Comparison of ENCODE assay signal across 24 cellular contexts in genomic region chr1:199205740-199206139, GRCh38.
"Had no signal": no experiment of that assay in that cellular context is flagged by ENCODE, and none has a peak within 500 bp of the region (broad histone marks: within the 10 kb centered on the region; RNA-seq: fewer than 3 reads in every experiment).

No MANE protein-coding gene starts in this region.

- H3K9ac ChIP-seq: neural progenitor cell had no signal

- H3K4me1 ChIP-seq: esophagus squamous epithelium, lower lobe of right lung, neural progenitor cell, thyroid gland had no signal

- H3K27ac Mint-ChIP-seq: activated CD4-positive, alpha-beta memory T cell treated with anti-CD3 and anti-CD28 coated beads, Interleukin-2, amount 10 ng/mL, durations not matched to agents 7 days and 5 days; activated CD4-positive, alpha-beta T cell treated with anti-CD3 and anti-CD28 coated beads, Interleukin-2, amount 10 ng/mL, durations not matched to agents 24 days and 14 days; activated naive CD4-positive, alpha-beta T cell treated with anti-CD3 and anti-CD28 coated beads, Interleukin-2, amount 10 ng/mL, durations not matched to agents 7 days and 5 days; activated T-cell treated with anti-CD3 and anti-CD28 coated beads, Interleukin-2, amount 50 U/mL, for 72 hours; dendritic cell treated with granulocyte-macrophage colony-stimulating factor and Interleukin-4, amounts not matched to agents 40 ng/mL and 50 ng/mL, for 4 days; naive thymus-derived CD4-positive, alpha-beta T cell; neural progenitor cell; T-helper 2 cell treated with Interferon-gamma antibody and Interleukin-4, amounts not matched to agents 5 μg/mL and 100 μg/mL, for 36 hours had no signal

- H3K27me3 ChIP-seq: cardiac muscle cell, esophagus squamous epithelium, heart right ventricle, neural progenitor cell, thyroid gland had no signal

- H3K9me3 Mint-ChIP-seq: activated CD4-positive, alpha-beta memory T cell treated with anti-CD3 and anti-CD28 coated beads, Interleukin-2, amount 10 ng/mL, durations not matched to agents 7 days and 5 days; activated CD4-positive, alpha-beta T cell treated with anti-CD3 and anti-CD28 coated beads, Interleukin-2, amount 10 ng/mL, durations not matched to agents 24 days and 14 days; activated naive CD4-positive, alpha-beta T cell treated with anti-CD3 and anti-CD28 coated beads, Interleukin-2, amount 10 ng/mL, durations not matched to agents 7 days and 5 days; dendritic cell treated with granulocyte-macrophage colony-stimulating factor and Interleukin-4, amounts not matched to agents 40 ng/mL and 50 ng/mL, for 4 days; naive thymus-derived CD4-positive, alpha-beta T cell; neural progenitor cell; T-helper 2 cell treated with Interferon-gamma antibody and Interleukin-4, amounts not matched to agents 5 μg/mL and 100 μg/mL, for 36 hours had no signal

- H3K4me3 Mint-ChIP-seq: activated CD4-positive, alpha-beta memory T cell treated with anti-CD3 and anti-CD28 coated beads, Interleukin-2, amount 10 ng/mL, durations not matched to agents 7 days and 5 days; activated CD4-positive, alpha-beta T cell treated with anti-CD3 and anti-CD28 coated beads, Interleukin-2, amount 10 ng/mL, durations not matched to agents 24 days and 14 days; activated naive CD4-positive, alpha-beta T cell treated with anti-CD3 and anti-CD28 coated beads, Interleukin-2, amount 10 ng/mL, durations not matched to agents 7 days and 5 days; activated T-cell treated with anti-CD3 and anti-CD28 coated beads, Interleukin-2, amount 50 U/mL, for 72 hours; dendritic cell treated with granulocyte-macrophage colony-stimulating factor and Interleukin-4, amounts not matched to agents 40 ng/mL and 50 ng/mL, for 4 days; naive thymus-derived CD4-positive, alpha-beta T cell; neural progenitor cell; T-helper 2 cell treated with Interferon-gamma antibody and Interleukin-4, amounts not matched to agents 5 μg/mL and 100 μg/mL, for 36 hours had no signal

- H3K36me3 Mint-ChIP-seq: activated naive CD4-positive, alpha-beta T cell treated with anti-CD3 and anti-CD28 coated beads, Interleukin-2, amount 10 ng/mL, durations not matched to agents 7 days and 5 days; naive thymus-derived CD4-positive, alpha-beta T cell; neural progenitor cell had no signal

- H2AFZ ChIP-seq: neural progenitor cell had no signal

- H3K4me3 ChIP-seq: cardiac muscle cell, esophagus squamous epithelium, heart right ventricle, lower lobe of right lung, neural progenitor cell, thyroid gland had no signal

- H3K4me2 ChIP-seq: neural progenitor cell had no signal

- DNase-seq: activated CD4-positive, alpha-beta memory T cell treated with anti-CD3 and anti-CD28 coated beads, Interleukin-2, amount 10 ng/mL, durations not matched to agents 7 days and 5 days; activated CD4-positive, alpha-beta T cell treated with anti-CD3 and anti-CD28 coated beads, Interleukin-2, amount 10 ng/mL, durations not matched to agents 24 days and 14 days; activated effector memory CD4-positive, alpha-beta T cell treated with Interleukin-2 at 50 U/mL for 16 hours; activated naive CD4-positive, alpha-beta T cell treated with anti-CD3 and anti-CD28 coated beads, Interleukin-2, amount 10 ng/mL, durations not matched to agents 7 days and 5 days; activated T-cell treated with anti-CD3 and anti-CD28 coated beads, Interleukin-2, amount 50 U/mL, for 72 hours; amygdala; effector memory CD4-positive, alpha-beta T cell; esophagus squamous epithelium; heart right ventricle; islet precursor cell; lower lobe of right lung; naive thymus-derived CD4-positive, alpha-beta T cell; posterior cingulate gyrus; retina; stimulated activated CD4-positive, alpha-beta T cell treated with anti-CD3 and anti-CD28 coated beads, Interleukin-4, amount 100 ng/mL, for 24 hours; stimulated activated naive CD4-positive, alpha-beta T cell treated with Interleukin-2 at 50 U/mL for 16 hours; substantia nigra; thyroid gland had no signal

- ATAC-seq: activated CD4-positive, CD25-positive, alpha-beta regulatory T cell treated with anti-CD3 and anti-CD28 coated beads, Interleukin-2, amount 50 U/mL, for 24 hours; activated T-cell treated with anti-CD3 and anti-CD28 coated beads, Interleukin-2, amount 50 U/mL, for 72 hours; lower lobe of right lung; naive thymus-derived CD4-positive, alpha-beta T cell had no signal

- H3K27ac ChIP-seq: cardiac muscle cell, esophagus squamous epithelium, lower lobe of right lung, neural progenitor cell, thyroid gland, VCaP had no signal

- H3K4me1 Mint-ChIP-seq: activated CD4-positive, alpha-beta memory T cell treated with anti-CD3 and anti-CD28 coated beads, Interleukin-2, amount 10 ng/mL, durations not matched to agents 7 days and 5 days; activated CD4-positive, alpha-beta T cell treated with anti-CD3 and anti-CD28 coated beads, Interleukin-2, amount 10 ng/mL, durations not matched to agents 24 days and 14 days; activated naive CD4-positive, alpha-beta T cell treated with anti-CD3 and anti-CD28 coated beads, Interleukin-2, amount 10 ng/mL, durations not matched to agents 7 days and 5 days; neural progenitor cell had no signal

- H3K36me3 ChIP-seq: cardiac muscle cell, esophagus squamous epithelium, heart right ventricle, lower lobe of right lung, neural progenitor cell, thyroid gland had no signal

- H3K27me3 Mint-ChIP-seq: activated CD4-positive, alpha-beta memory T cell treated with anti-CD3 and anti-CD28 coated beads, Interleukin-2, amount 10 ng/mL, durations not matched to agents 7 days and 5 days; activated naive CD4-positive, alpha-beta T cell treated with anti-CD3 and anti-CD28 coated beads, Interleukin-2, amount 10 ng/mL, durations not matched to agents 7 days and 5 days; dendritic cell treated with granulocyte-macrophage colony-stimulating factor and Interleukin-4, amounts not matched to agents 40 ng/mL and 50 ng/mL, for 4 days had no signal

- H3K9me3 ChIP-seq: esophagus squamous epithelium, lower lobe of right lung, thyroid gland had no signal
